In genomic region chr6:42777126-42777822, GRCh38 we compare ENCODE assay signal across 8 cellular contexts. TPM values are rescaled to one million over a fixed set of nuclear protein-coding genes. Genes with fewer than 3 reads are reported as not detected.
DNase-seq lines count a peak whose midpoint lies in the region; FAIRE-seq and TF ChIP-seq lines count a peak whose summit lies in the region.
"Had no signal": no experiment of that assay in that cellular context is flagged by ENCODE, and none has a peak within 500 bp of the region (broad histone marks: within the 10 kb centered on the region; RNA-seq: fewer than 3 reads in every experiment).

No MANE protein-coding gene starts in this region.

- peaks cover 32% of the 10 kb centered on the region for H3K79me2 ChIP-seq in MM.1S (ENCODE audit: low read length)

- peak; percentile 85 for FAIRE-seq in GM19239 (lab: Jason Lieb, UNC)

- no peak for TF ChIP-seq CTCF in MM.1S (IDR thresholded peaks at IDR 0.05; ENCODE audit: low read length)
- TF ChIP-seq CTCF in cardiac fibroblast (IDR thresholded peaks at IDR 0.05; ENCODE audit: low read depth, low read length), result no peak
- no peak for TF ChIP-seq CTCF in left ventricle myocardium inferior (IDR thresholded peaks at IDR 0.05; ENCODE audit: borderline replicate concordance)
- no peak for TF ChIP-seq CTCF in endothelial cell (IDR thresholded peaks at IDR 0.05; ENCODE audit: unreplicated experiment)

- no peaks in the 10 kb centered on the region for H3K36me3 ChIP-seq in MM.1S (replicated peaks; ENCODE audit: insufficient read depth, low read length)
- H3K36me3 ChIP-seq in left ventricle myocardium inferior, result no peaks in the 10 kb centered on the region

- H3K4me2 ChIP-seq in MM.1S (ENCODE audit: low read depth, low read length), result 0 out of 2 replicates have a peak overlapping the region, but pooled peaks have one; percentile 15
- H3K4me2 ChIP-seq: PC-9 had no signal

- no peak overlapping the region for H3K27ac Mint-ChIP-seq in endothelial cell (ENCODE audit: unreplicated experiment)

- peaks cover 9% of the 10 kb centered on the region for H3K27me3 Mint-ChIP-seq in endothelial cell (ENCODE audit: unreplicated experiment)

- H3K4me3 ChIP-seq in MM.1S (ENCODE audit: low read length) (no peak overlapping the region), cardiac fibroblast (replicated peaks in 1 of 2; ENCODE audit: low read depth in 2 of 2, low read length in 2 of 2) (no peak overlapping the region), left ventricle myocardium inferior (no peak overlapping the region)
- H3K4me3 ChIP-seq: PC-9 had no signal

- H3K36me3 Mint-ChIP-seq in endothelial cell (ENCODE audit: low read depth, unreplicated experiment), result no peaks in the 10 kb centered on the region

- no peaks in the 10 kb centered on the region for H4K20me1 ChIP-seq in MM.1S (ENCODE audit: insufficient read depth, low read length)

- no peak overlapping the region for H3K9ac ChIP-seq in MM.1S (ENCODE audit: low read length)

- H3K9me2 ChIP-seq in MM.1S (replicated peaks; ENCODE audit: insufficient read depth, low read length), result no peaks in the 10 kb centered on the region

- H2AFZ ChIP-seq in MM.1S (ENCODE audit: low read length), result no peak overlapping the region
- H2AFZ ChIP-seq: PC-9 had no signal

- DNase-seq in GM19239 (ENCODE audit: insufficient read length, low spot score) (no peak), MM.1S (no peak), cardiac fibroblast (ENCODE audit: low read depth in 2 of 2) (peak; percentile 26 to 49), renal cortical epithelial cell (ENCODE audit: low read depth) (peak; percentile 98), left ventricle myocardium inferior (no peak), endothelial cell (ENCODE audit: low spot score) (no peak), ecto neural progenitor cell (ENCODE audit: low spot score) (no peak)

- no peak overlapping the region for H3K4me3 Mint-ChIP-seq in endothelial cell (ENCODE audit: unreplicated experiment)

- H3K4me1 ChIP-seq in MM.1S (ENCODE audit: low read length), result peaks cover 33% of the 10 kb centered on the region
- peaks cover 11% of the 10 kb centered on the region for H3K4me1 ChIP-seq in left ventricle myocardium inferior

- H3K4me1 Mint-ChIP-seq in endothelial cell (ENCODE audit: unreplicated experiment), result peaks cover 16% of the 10 kb centered on the region

- H3K9me3 ChIP-seq in MM.1S (replicated peaks; ENCODE audit: insufficient read depth, low read length), result no peaks in the 10 kb centered on the region
- no peaks in the 10 kb centered on the region for H3K9me3 ChIP-seq in left ventricle myocardium inferior (replicated peaks)

- H3K9me3 Mint-ChIP-seq in endothelial cell (ENCODE audit: unreplicated experiment), result no peaks in the 10 kb centered on the region

- intact Hi-C loops in left ventricle myocardium inferior (cut with micrococcal nuclease), result no loop called here

- no peak overlapping the region for H3K27ac ChIP-seq in MM.1S (ENCODE audit: low read length)
- no peak overlapping the region for H3K27ac ChIP-seq in left ventricle myocardium inferior (replicated peaks)
- H3K27ac ChIP-seq: PC-9 had no signal

- H3F3A ChIP-seq in MM.1S (ENCODE audit: insufficient read depth, low read length), result peaks cover 39% of the 10 kb centered on the region

- H3K27me3 ChIP-seq in MM.1S (replicated peaks; ENCODE audit: insufficient read depth, low read length), result no peaks in the 10 kb centered on the region
- no peaks in the 10 kb centered on the region for H3K27me3 ChIP-seq in left ventricle myocardium inferior (ENCODE audit: low read depth)

RNA-seq across cellular contexts. Expression of gene BICRAL, which starts 4.6 kb away (rescaled TPM):
- 2.4 and 8.2 TPM in 2 replicates for total RNA-seq in renal cortical epithelial cell
- total RNA-seq in left ventricle myocardium inferior, result 12.0 TPM
- total RNA-seq in endothelial cell (ENCODE audit: unreplicated experiment), result 9.2 TPM

RNA-seq across cellular contexts. Expression of gene TBCC, which starts 31.4 kb away (rescaled TPM):
- total RNA-seq in renal cortical epithelial cell (37.7 and 59.6 TPM in 2 replicates), left ventricle myocardium inferior (12.8 TPM), endothelial cell (ENCODE audit: unreplicated experiment) (23.4 TPM)

RNA-seq across cellular contexts. Expression of gene PRPH2, which starts 54.9 kb away (rescaled TPM):
- total RNA-seq in renal cortical epithelial cell, result 0.17 and 1.2 TPM in 2 replicates
- 0.63 TPM for total RNA-seq in left ventricle myocardium inferior
- total RNA-seq in endothelial cell (ENCODE audit: unreplicated experiment), result 0.15 TPM
- total RNA-seq: PC-9 had no signal

Comparison
In these comparisons a context has a peak if more than half of its experiments do, and no peak if none do; other contexts are left out.
1. DNase-seq: peak in cardiac fibroblast (2 of 2) and renal cortical epithelial cell (single experiment); none in GM19239 (single experiment), MM.1S (single experiment), left ventricle myocardium inferior (single experiment), endothelial cell (single experiment) and ecto neural progenitor cell (single experiment).